In genomic region chr16:17173134-17173729, GRCh38 we compare ENCODE assay signal across 9 cellular contexts.
DNase-seq lines count a peak whose midpoint lies in the region; TF ChIP-seq lines count a peak whose summit lies in the region.
"Had no signal": no experiment of that assay in that cellular context is flagged by ENCODE, and none has a peak within 500 bp of the region (broad histone marks: within the 10 kb centered on the region; RNA-seq: fewer than 3 reads in every experiment).

No MANE protein-coding gene starts in this region.

- TF ChIP-seq POLR2A in sigmoid colon (IDR thresholded peaks at IDR 0.05): no peak

- H4K20me1 ChIP-seq in neural progenitor cell (ENCODE audit: low read depth): no peaks in the 10 kb centered on the region

- 70 to 77% methylated on average over 12 of the region's 12 CpGs for WGBS in sigmoid colon, 2 donors

- peak; percentile 5 for DNase-seq in GM12865 (ENCODE audit: low read depth)
- DNase-seq in SKM-1 treated with dmso at 0.1 percent for 144 hours (lab: John Stamatoyannopoulos, UW; ENCODE audit: unreplicated experiment): peak; percentile 97
- DNase-seq in globus pallidus (ENCODE audit: low spot score): peak; percentile 54
- peak; percentile 74 for DNase-seq in sigmoid colon
- no peak for DNase-seq in activated effector memory CD4-positive, alpha-beta T cell treated with anti-CD3 and anti-CD28 coated beads, Interleukin-2, amount 50 U/mL, for 16 hours
- no peak for DNase-seq in NCI-H2029 (lab: John Stamatoyannopoulos, UW)
- DNase-seq in DMS79 (lab: John Stamatoyannopoulos, UW): no peak
- no peak for DNase-seq in neural progenitor cell (ENCODE audit: low spot score)

- no peak overlapping the region for H2AFZ ChIP-seq in neural progenitor cell (replicated peaks)

- H3K9ac ChIP-seq in neural progenitor cell: no peak overlapping the region

- H3F3A ChIP-seq in neural progenitor cell (ENCODE audit: low read depth): peaks cover 7% of the 10 kb centered on the region

- no peak overlapping the region for H3K4me2 ChIP-seq in neural progenitor cell

- no peak overlapping the region for H3K4me3 Mint-ChIP-seq in neural progenitor cell
- H3K4me3 Mint-ChIP-seq: neural crest cell had no signal

- H3K36me3 Mint-ChIP-seq in neural progenitor cell: peaks cover 13% of the 10 kb centered on the region

- intact Hi-C loops in sigmoid colon (cut with DNase I): no loop called here

- H3K27ac ChIP-seq in sigmoid colon: no peak overlapping the region
- no peak overlapping the region for H3K27ac ChIP-seq in neural progenitor cell

- no peaks in the 10 kb centered on the region for H3K79me2 ChIP-seq in neural progenitor cell (ENCODE audit: low read depth)

- TF ChIP-seq CTCF in GM12865 (IDR thresholded peaks at IDR 0.05; ENCODE audit: insufficient read depth, low read depth, low read length, missing control alignments): no peak
- TF ChIP-seq CTCF in sigmoid colon (IDR thresholded peaks at IDR 0.05): no peak
- no peak for TF ChIP-seq CTCF in neural progenitor cell (IDR thresholded peaks at IDR 0.05)

- no peaks in the 10 kb centered on the region for H3K9me3 Mint-ChIP-seq in neural progenitor cell
- H3K9me3 Mint-ChIP-seq: neural crest cell had no signal

- H3K9me3 ChIP-seq in sigmoid colon (no peaks in the 10 kb centered on the region), neural progenitor cell (ENCODE audit: low read depth) (no peaks in the 10 kb centered on the region)

- peaks cover 6% of the 10 kb centered on the region for H3K27me3 Mint-ChIP-seq in neural progenitor cell (ENCODE audit: insufficient read depth, low read depth)

- H3K4me3 ChIP-seq in GM12865 (ENCODE audit: low read depth, low read length): no peak overlapping the region
- no peak overlapping the region for H3K4me3 ChIP-seq in sigmoid colon
- no peak overlapping the region for H3K4me3 ChIP-seq in neural progenitor cell

- peak in 1 of 4 donors; percentile 2 for TF ChIP-seq EP300 in sigmoid colon (IDR thresholded peaks at IDR 0.05)

- H3K4me1 ChIP-seq in sigmoid colon (no peaks in the 10 kb centered on the region), neural progenitor cell (peaks cover 13% of the 10 kb centered on the region)

- H3K27ac Mint-ChIP-seq in neural progenitor cell: no peak overlapping the region

- H3K36me3 ChIP-seq in sigmoid colon: peaks cover 0 to 17% (median 6%) of the 10 kb centered on the region in 4 donors
- no peaks in the 10 kb centered on the region for H3K36me3 ChIP-seq in neural progenitor cell

- peaks cover 21% of the 10 kb centered on the region for H3K4me1 Mint-ChIP-seq in neural progenitor cell

- no peaks in the 10 kb centered on the region for H3K27me3 ChIP-seq in sigmoid colon
- no peaks in the 10 kb centered on the region for H3K27me3 ChIP-seq in neural progenitor cell

Comparison
In these comparisons a context has a peak if more than half of its experiments do, and no peak if none do; other contexts are left out.
1. DNase-seq: peak in GM12865 (single experiment), SKM-1 treated with dmso at 0.1 percent for 144 hours (single experiment), globus pallidus (single experiment) and sigmoid colon (single experiment); none in activated effector memory CD4-positive, alpha-beta T cell treated with anti-CD3 and anti-CD28 coated beads, Interleukin-2, amount 50 U/mL, for 16 hours (single experiment), NCI-H2029 (single experiment), DMS79 (single experiment) and neural progenitor cell (single experiment).